In the genomic region with DNA sequence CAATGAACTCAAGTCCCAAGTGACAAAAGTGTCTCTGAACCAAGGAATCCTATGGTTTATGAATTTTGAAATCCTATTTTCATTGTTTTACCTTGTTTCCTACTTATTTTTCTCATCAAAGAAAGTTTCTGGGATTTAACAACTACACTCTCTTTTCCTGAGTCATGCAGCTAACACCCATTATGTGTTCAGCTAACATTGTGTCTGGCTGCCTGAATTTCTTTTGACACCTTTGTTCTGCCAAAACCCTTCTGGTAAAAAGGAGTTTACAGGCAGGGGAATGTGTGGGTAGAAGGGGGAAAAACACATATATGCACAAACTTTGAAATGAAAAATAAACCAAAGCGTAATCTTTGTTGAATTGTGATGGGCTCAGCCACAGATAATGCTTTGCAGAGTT, we compare ENCODE assay signal across 26 cellular contexts.
"Had no signal": no experiment of that assay in that cellular context is flagged by ENCODE, and none has a peak within 500 bp of the region (broad histone marks: within the 10 kb centered on the region; RNA-seq: fewer than 3 reads in every experiment).

No MANE protein-coding gene starts in this region.

- H3K4me3 Mint-ChIP-seq: activated CD8-positive, alpha-beta T cell treated with anti-CD3 and anti-CD28 coated beads for 36 hours; activated naive CD4-positive, alpha-beta T cell treated with anti-CD3 and anti-CD28 coated beads for 36 hours; activated naive CD4-positive, alpha-beta T cell treated with anti-CD3 and anti-CD28 coated beads, Interleukin-2, amount 50 U/mL, for 24 hours; activated naive CD8-positive, alpha-beta T cell treated with anti-CD3 and anti-CD28 coated beads for 36 hours; activated naive CD8-positive, alpha-beta T cell treated with anti-CD3 and anti-CD28 coated beads, Interleukin-2, amount 50 U/mL, for 24 hours; activated T-helper 1 cell treated with anti-CD3 and anti-CD28 coated beads, Interleukin-12 subunit alpha, Interleukin-12 subunit beta, Interleukin-2, Interleukin-4 antibody, amounts not matched to agents 30 ng/mL and 10 ng/mL and 1 ng/mL, durations not matched to agents 14 hours and 24 hours and 36 hours had no signal

- H3K9me3 ChIP-seq: adrenal gland had no signal

- H3K27me3 Mint-ChIP-seq: activated naive CD8-positive, alpha-beta T cell treated with anti-CD3 and anti-CD28 coated beads for 36 hours; activated naive CD8-positive, alpha-beta T cell treated with anti-CD3 and anti-CD28 coated beads, Interleukin-2, amount 50 U/mL, for 24 hours had no signal

- DNase-seq: activated CD4-positive, alpha-beta T cell treated with anti-CD3 and anti-CD28 coated beads for 1 hour; activated CD4-positive, alpha-beta T cell treated with anti-CD3 and anti-CD28 coated beads for 4 hours; activated CD4-positive, alpha-beta T cell treated with anti-CD3 and anti-CD28 coated beads, Interleukin-2, amount 50 U/mL, for 1 hour; activated CD4-positive, alpha-beta T cell treated with anti-CD3 and anti-CD28 coated beads, Interleukin-2, amount 50 U/mL, for 48 hours; activated CD8-positive, alpha-beta memory T cell treated with anti-CD3 and anti-CD28 coated beads for 24 hours; activated CD8-positive, alpha-beta T cell treated with anti-CD3 and anti-CD28 coated beads for 36 hours; activated effector memory CD4-positive, alpha-beta T cell treated with anti-CD3 and anti-CD28 coated beads, Interleukin-2, amount 50 U/mL, for 16 hours; activated naive CD4-positive, alpha-beta T cell treated with anti-CD3 and anti-CD28 coated beads for 36 hours; activated naive CD8-positive, alpha-beta T cell treated with anti-CD3 and anti-CD28 coated beads for 36 hours; activated naive CD8-positive, alpha-beta T cell treated with anti-CD3 and anti-CD28 coated beads, Interleukin-2, amount 50 U/mL, for 24 hours; activated T-cell treated with anti-CD3 and anti-CD28 coated beads, Interleukin-2, amount 50 U/mL, for 48 hours; adrenal gland; amygdala; aorta; body of pancreas; caudate nucleus; cortex of kidney; dermis blood vessel endothelial cell; effector CD8-positive, alpha-beta T cell; foreskin fibroblast; head of caudate nucleus; T-helper 2 cell had no signal

- H3K9me3 Mint-ChIP-seq: activated CD8-positive, alpha-beta T cell treated with anti-CD3 and anti-CD28 coated beads for 36 hours; activated naive CD4-positive, alpha-beta T cell treated with anti-CD3 and anti-CD28 coated beads for 36 hours; activated naive CD4-positive, alpha-beta T cell treated with anti-CD3 and anti-CD28 coated beads, Interleukin-2, amount 50 U/mL, for 24 hours; activated naive CD8-positive, alpha-beta T cell treated with anti-CD3 and anti-CD28 coated beads, Interleukin-2, amount 50 U/mL, for 24 hours; activated T-helper 1 cell treated with anti-CD3 and anti-CD28 coated beads, Interleukin-12 subunit alpha, Interleukin-12 subunit beta, Interleukin-2, Interleukin-4 antibody, amounts not matched to agents 30 ng/mL and 10 ng/mL and 1 ng/mL, durations not matched to agents 14 hours and 24 hours and 36 hours; activated T-helper 2 cell treated with anti-CD3 and anti-CD28 coated beads, Interferon-gamma antibody, Interleukin-2, Interleukin-4, amounts not matched to agents 10 μg/mL and 5 μg/mL and 100 μg/mL, durations not matched to agents 14 hours and 24 hours and 36 hours had no signal

- H3K4me3 ChIP-seq: adrenal gland, body of pancreas had no signal

- H3K4me1 ChIP-seq: adrenal gland, body of pancreas had no signal

- ATAC-seq: activated CD8-positive, alpha-beta T cell treated with anti-CD3 and anti-CD28 coated beads for 36 hours; activated naive CD8-positive, alpha-beta T cell treated with anti-CD3 and anti-CD28 coated beads, Interleukin-2, amount 50 U/mL, for 24 hours; body of pancreas; esophagus mucosa had no signal

- H3K36me3 Mint-ChIP-seq: activated naive CD4-positive, alpha-beta T cell treated with anti-CD3 and anti-CD28 coated beads, Interleukin-2, amount 50 U/mL, for 24 hours; activated naive CD8-positive, alpha-beta T cell treated with anti-CD3 and anti-CD28 coated beads for 36 hours had no signal

- H3K27me3 ChIP-seq: adrenal gland, body of pancreas had no signal

- H3K27ac ChIP-seq: adrenal gland, body of pancreas had no signal

- H3K36me3 ChIP-seq: adrenal gland had no signal

- H3K27ac Mint-ChIP-seq: activated CD8-positive, alpha-beta T cell treated with anti-CD3 and anti-CD28 coated beads for 36 hours; activated naive CD4-positive, alpha-beta T cell treated with anti-CD3 and anti-CD28 coated beads for 36 hours; activated naive CD4-positive, alpha-beta T cell treated with anti-CD3 and anti-CD28 coated beads, Interleukin-2, amount 50 U/mL, for 24 hours; activated naive CD8-positive, alpha-beta T cell treated with anti-CD3 and anti-CD28 coated beads for 36 hours; activated naive CD8-positive, alpha-beta T cell treated with anti-CD3 and anti-CD28 coated beads, Interleukin-2, amount 50 U/mL, for 24 hours; activated T-helper 1 cell treated with anti-CD3 and anti-CD28 coated beads, Interleukin-12 subunit alpha, Interleukin-12 subunit beta, Interleukin-2, Interleukin-4 antibody, amounts not matched to agents 30 ng/mL and 10 ng/mL and 1 ng/mL, durations not matched to agents 14 hours and 24 hours and 36 hours; activated T-helper 2 cell treated with anti-CD3 and anti-CD28 coated beads, Interferon-gamma antibody, Interleukin-2, Interleukin-4, amounts not matched to agents 10 μg/mL and 5 μg/mL and 100 μg/mL, durations not matched to agents 14 hours and 24 hours and 36 hours had no signal

- H3K4me1 Mint-ChIP-seq: activated naive CD4-positive, alpha-beta T cell treated with anti-CD3 and anti-CD28 coated beads, Interleukin-2, amount 50 U/mL, for 24 hours; activated naive CD8-positive, alpha-beta T cell treated with anti-CD3 and anti-CD28 coated beads for 36 hours; activated naive CD8-positive, alpha-beta T cell treated with anti-CD3 and anti-CD28 coated beads, Interleukin-2, amount 50 U/mL, for 24 hours had no signal
